ENCODE assay signal across 28 cellular contexts in genomic region chr4:107512549-107512948, GRCh38.
DNase-seq lines count a peak whose midpoint lies in the region; FAIRE-seq and TF ChIP-seq lines count a peak whose summit lies in the region.
"Had no signal": no experiment of that assay in that cellular context is flagged by ENCODE, and none has a peak within 500 bp of the region (broad histone marks: within the 10 kb centered on the region; RNA-seq: fewer than 3 reads in every experiment).

No MANE protein-coding gene starts in this region.

- no peak overlapping the region for H3K56ac ChIP-seq in H1 (replicated peaks; ENCODE audit: insufficient read length, low read depth, low read length)

- no peak overlapping the region for H4K8ac ChIP-seq in H1 (ENCODE audit: extremely low read depth, insufficient read depth, low read length)

- H3K27me3 ChIP-seq in adipocyte (replicated peaks; ENCODE audit: control insufficient read depth, insufficient read depth, low read length) (no peaks in the 10 kb centered on the region), H1 (replicated peaks in 1 of 4; ENCODE audit: control insufficient read depth in 3 of 4, extremely low read depth in 1 of 4, insufficient read depth in 3 of 4, low read length in 3 of 4) (no peaks in the 10 kb centered on the region), smooth muscle cell (ENCODE audit: low read depth) (no peaks in the 10 kb centered on the region), right atrium auricular region (no peaks in the 10 kb centered on the region)
- H3K27me3 ChIP-seq: BE2C, BLaER1 had no signal

- H3K4me2 ChIP-seq in H1 (ENCODE audit: insufficient read depth in 1 of 2, low read depth in 2 of 2, low read length in 2 of 2) (no peak overlapping the region), smooth muscle cell (no peak overlapping the region)
- H3K4me2 ChIP-seq: BLaER1 had no signal

- H2AFZ ChIP-seq in H1 (ENCODE audit: low read length) (0 out of 2 replicates have a peak overlapping the region, but pooled peaks have one; percentile 12), smooth muscle cell (ENCODE audit: low read depth) (peak overlapping the region; percentile 20)

- no peak overlapping the region for H3K9ac ChIP-seq in SK-N-MC (ENCODE audit: insufficient read length)
- H3K9ac ChIP-seq in adipocyte (ENCODE audit: low read length), result no peak overlapping the region
- no peak overlapping the region for H3K9ac ChIP-seq in H1 (replicated peaks in 1 of 4; ENCODE audit: extremely low read depth in 1 of 4, low read depth in 3 of 4, low read length in 3 of 4)
- no peak overlapping the region for H3K9ac ChIP-seq in smooth muscle cell (ENCODE audit: low read depth)
- H3K9ac ChIP-seq: BLaER1 had no signal

- H3K18ac ChIP-seq in H1 (ENCODE audit: extremely low read depth, low read length), result no peak overlapping the region

- H2BK20ac ChIP-seq in H1 (ENCODE audit: low read length), result no peak overlapping the region

- H3K9me3 ChIP-seq in SK-N-MC (ENCODE audit: low read depth, low read length) (peaks cover 12% of the 10 kb centered on the region; the same call in 1 of the 2 replicates), adipocyte (ENCODE audit: control insufficient read depth, low read length) (no peaks in the 10 kb centered on the region), H1 (ENCODE audit: insufficient read depth in 2 of 2, low read depth in 1 of 2, low read length in 1 of 2) (peaks cover 6 to 12% of the 10 kb centered on the region in 2 experiments), smooth muscle cell (replicated peaks; ENCODE audit: low read depth) (no peaks in the 10 kb centered on the region), right atrium auricular region (no peaks in the 10 kb centered on the region)
- H3K9me3 ChIP-seq: BE2C had no signal

- no peak for TF ChIP-seq CTCF in H1 (IDR thresholded peaks at IDR 0.05; ENCODE audit: control extremely low read depth in 1 of 3, insufficient read depth in 1 of 3, low read depth in 1 of 3, low read length in 3 of 3)
- no peak for TF ChIP-seq CTCF in smooth muscle cell (IDR thresholded peaks at IDR 0.05; ENCODE audit: borderline replicate concordance, insufficient read depth, poor library complexity, severe bottlenecking)
- TF ChIP-seq CTCF in right atrium auricular region (IDR thresholded peaks at IDR 0.05), result no peak
- TF ChIP-seq CTCF in GM20000 (IDR thresholded peaks at IDR 0.05; ENCODE audit: extremely low read depth, missing control alignments), result no peak

- H3K79me2 ChIP-seq in H1 (ENCODE audit: control insufficient read depth in 1 of 2, insufficient read depth in 2 of 2, low read length in 2 of 2) (no peaks in the 10 kb centered on the region), smooth muscle cell (ENCODE audit: low read depth) (no peaks in the 10 kb centered on the region)

- peak overlapping the region; percentile 83 for H3K27ac ChIP-seq in SK-N-MC
- no peak overlapping the region for H3K27ac ChIP-seq in H1 (ENCODE audit: low read depth, low read length)
- peak overlapping the region; percentile 34 for H3K27ac ChIP-seq in smooth muscle cell (ENCODE audit: low read depth)
- H3K27ac ChIP-seq in right atrium auricular region, result no peak overlapping the region
- H3K27ac ChIP-seq: BLaER1 had no signal

- H3K4me1 ChIP-seq in adipocyte (ENCODE audit: control insufficient read depth, insufficient read depth, low read length) (no peaks in the 10 kb centered on the region), H1 (replicated peaks in 1 of 4; ENCODE audit: control insufficient read depth in 3 of 4, insufficient read depth in 4 of 4, low read length in 3 of 4) (peaks cover 0 to 3% (median 0%) of the 10 kb centered on the region in 4 experiments; a peak in 2 of 7 replicates), smooth muscle cell (ENCODE audit: low read depth) (no peaks in the 10 kb centered on the region), right atrium auricular region (no peaks in the 10 kb centered on the region)
- H3K4me1 ChIP-seq: BE2C, BLaER1 had no signal

- H2BK12ac ChIP-seq in H1 (ENCODE audit: low read depth, low read length), result no peak overlapping the region

- H4K5ac ChIP-seq in H1 (ENCODE audit: insufficient read length, low read depth, low read length), result no peak overlapping the region

- H4K20me1 ChIP-seq in H1 (replicated peaks in 1 of 2; ENCODE audit: control insufficient read depth in 1 of 2, insufficient read depth in 2 of 2, low read length in 2 of 2), result no peaks in the 10 kb centered on the region
- no peaks in the 10 kb centered on the region for H4K20me1 ChIP-seq in smooth muscle cell (ENCODE audit: low read depth)
- H4K20me1 ChIP-seq: BLaER1 had no signal

- no peak for TF ChIP-seq EP300 in H1 (IDR thresholded peaks at IDR 0.05; ENCODE audit: borderline replicate concordance in 1 of 2, low read depth in 2 of 2, low read length in 2 of 2)

- no peak overlapping the region for H2AK5ac ChIP-seq in H1 (ENCODE audit: low read depth, low read length)

- no peaks in the 10 kb centered on the region for H3K79me1 ChIP-seq in H1 (ENCODE audit: low read depth, low read length)

- no peaks in the 10 kb centered on the region for H3K23me2 ChIP-seq in H1 (ENCODE audit: low read depth, low read length)

- H3K4me3 ChIP-seq in SK-N-MC, result no peak overlapping the region
- no peak overlapping the region for H3K4me3 ChIP-seq in adipocyte (ENCODE audit: low read length)
- H3K4me3 ChIP-seq in H1 (ENCODE audit: extremely low read depth in 1 of 4, insufficient read depth in 2 of 4, low read depth in 3 of 4, low read length in 4 of 4), result no peak overlapping the region
- no peak overlapping the region for H3K4me3 ChIP-seq in smooth muscle cell
- no peak overlapping the region for H3K4me3 ChIP-seq in right atrium auricular region
- H3K4me3 ChIP-seq: BLaER1, GM12878 had no signal

- H2BK15ac ChIP-seq in H1 (ENCODE audit: low read length), result no peak overlapping the region

- H4K91ac ChIP-seq in H1 (replicated peaks; ENCODE audit: insufficient read length, low read length), result no peak overlapping the region

- CTCF ChIA-PET in H1 (lab: Charles Lee; ENCODE audit: partially characterized antibody), result interaction anchor here (0.6 to 1.8 kb wide), 3 partner anchors 10 to 417 kb away, joined by 3 to 7 read pairs (median 3); no protein-coding TSS in a partner anchor

- POLR2A ChIA-PET in H1 (lab: Charles Lee; ENCODE audit: partially characterized antibody), result no interaction called here

- DNase-seq in SK-N-MC (ENCODE audit: low read depth, low spot score), result peak; percentile 58
- peak; percentile 5 for DNase-seq in adipocyte (ENCODE audit: low read depth)
- DNase-seq in H1 (ENCODE audit: low read depth in 1 of 2, low spot score in 2 of 2), result no peak
- DNase-seq in smooth muscle cell (lab: John Stamatoyannopoulos, UW; ENCODE audit: unreplicated experiment), result no peak
- no peak for DNase-seq in effector CD4-positive, alpha-beta T cell
- DNase-seq in right atrium auricular region (ENCODE audit: low spot score), result no peak
- no peak for DNase-seq in NCI-H1417 treated with DMSO at 0.1 percent for 48 hours (lab: John Stamatoyannopoulos, UW)
- no peak for DNase-seq in GM20000 (ENCODE audit: low spot score)
- DNase-seq: 8988T; ACHN; BE2C; C1 segment of cervical spinal cord; CD4-positive, alpha-beta memory T cell; CD4-positive, CD25-positive, alpha-beta regulatory T cell; CD8-positive, alpha-beta memory T cell; COR-L47; DMS 273 treated with DMSO at 0.1 percent for 48 hours; DMS153; DMS53; DMS79; DND-41; EL; GDM1 had no signal

- no peak for FAIRE-seq in H1 (lab: Jason Lieb, UNC)
- FAIRE-seq: A204.1, GM12878, GM12892, GM18507 had no signal

- H2BK120ac ChIP-seq in H1 (replicated peaks; ENCODE audit: low read depth, low read length), result no peak overlapping the region

- H3K23ac ChIP-seq in H1 (ENCODE audit: insufficient read length), result no peak overlapping the region

- no peak for TF ChIP-seq POLR2A in H1 (IDR thresholded peaks at IDR 0.05; ENCODE audit: control extremely low read depth in 1 of 2, low read depth in 2 of 2, low read length in 2 of 2)

- no peaks in the 10 kb centered on the region for H3F3A ChIP-seq in smooth muscle cell (ENCODE audit: low read depth)

- H3K4ac ChIP-seq in H1 (replicated peaks; ENCODE audit: insufficient read length, low read depth, low read length), result no peak overlapping the region

- no peak overlapping the region for H2BK5ac ChIP-seq in H1 (ENCODE audit: low read depth, low read length)

- TF ChIP-seq RAD21 in H1 (IDR thresholded peaks at IDR 0.05 in 1 of 2, conservative IDR thresholded peaks at IDR 0.05 in 1 of 2; ENCODE audit: low read depth in 2 of 2, low read length in 2 of 2), result no peak

- no peak overlapping the region for H3K14ac ChIP-seq in H1 (ENCODE audit: insufficient read length)

- peaks cover 5% of the 10 kb centered on the region for H3K36me3 ChIP-seq in SK-N-MC (ENCODE audit: insufficient read depth, low read length)
- no peaks in the 10 kb centered on the region for H3K36me3 ChIP-seq in adipocyte (ENCODE audit: control insufficient read depth, insufficient read depth, low read length, severe bottlenecking)
- H3K36me3 ChIP-seq in H1 (ENCODE audit: control insufficient read depth in 2 of 4, insufficient read depth in 4 of 4, low read length in 3 of 4), result no peaks in the 10 kb centered on the region; a peak in 1 of 8 replicates
- no peaks in the 10 kb centered on the region for H3K36me3 ChIP-seq in smooth muscle cell (ENCODE audit: low read depth)
- H3K36me3 ChIP-seq in right atrium auricular region, result no peaks in the 10 kb centered on the region
- H3K36me3 ChIP-seq: BE2C, BLaER1 had no signal

TF ChIP-seq in H1, 55 proteins besides CTCF, POLR2A, EP300 and RAD21:
- TF ChIP-seq PHF8 (conservative IDR thresholded peaks at IDR 0.05; ENCODE audit: low read depth, low read length), result no peak
- TF ChIP-seq CHD2 (IDR thresholded peaks at IDR 0.05; ENCODE audit: low read length), result no peak
- TF ChIP-seq SIX5 (IDR thresholded peaks at IDR 0.05; ENCODE audit: low read depth, low read length), result no peak
- TF ChIP-seq RNF2 (IDR thresholded peaks at IDR 0.05; ENCODE audit: borderline replicate concordance, low read depth, low read length, missing control alignments, poor library complexity, severe bottlenecking), result no peak
- TF ChIP-seq CHD1 (IDR thresholded peaks at IDR 0.05; ENCODE audit: low read depth, low read length), result no peak
- no peak for TF ChIP-seq POU5F1 (IDR thresholded peaks at IDR 0.05; ENCODE audit: low read depth, low read length)
- no peak for TF ChIP-seq CTBP2 (IDR thresholded peaks at IDR 0.05; ENCODE audit: borderline replicate concordance, insufficient read depth, insufficient read length, low read length)
- no peak for TF ChIP-seq TAF7 (optimal IDR thresholded peaks at IDR 0.05; ENCODE audit: borderline replicate concordance, low read depth, low read length)
- TF ChIP-seq HDAC2 (IDR thresholded peaks at IDR 0.05; ENCODE audit: borderline replicate concordance in 1 of 2, low read depth in 2 of 2, low read length in 2 of 2), result no peak
- no peak for TF ChIP-seq GTF2F1 (IDR thresholded peaks at IDR 0.05; ENCODE audit: borderline replicate concordance, low read depth, low read length)
- TF ChIP-seq SAP30 (IDR thresholded peaks at IDR 0.05; ENCODE audit: insufficient read depth, insufficient replicate concordance, low read length), result no peak
- no peak for TF ChIP-seq MAFK (IDR thresholded peaks at IDR 0.05; ENCODE audit: low read depth, low read length)

Comparison
In these comparisons a context has a peak if more than half of its experiments do, and no peak if none do; other contexts are left out.
1. DNase-seq: peak in SK-N-MC (single experiment) and adipocyte (single experiment); none in H1 (0 of 2), smooth muscle cell (single experiment), effector CD4-positive, alpha-beta T cell (single experiment), right atrium auricular region (single experiment), NCI-H1417 treated with DMSO at 0.1 percent for 48 hours (single experiment) and GM20000 (single experiment).
2. H3K27ac ChIP-seq: peak in SK-N-MC (single experiment) and smooth muscle cell (single experiment); none in H1 (single experiment) and right atrium auricular region (0 of 2).